ENCODE assay signal across 8 cellular contexts in genomic region chr19:56403764-56404704, GRCh38. TPM values are rescaled to one million over a fixed set of nuclear protein-coding genes. Genes with fewer than 3 reads are reported as not detected.
A peak's percentile ranks its signal among the peaks of the same experiment; 100 is the strongest.
DNase-seq lines count a peak whose midpoint lies in the region; ATAC-seq and TF ChIP-seq lines count a peak whose summit lies in the region.

TSS of gene ZNF583 (plus strand) at chr19:56404332. CDS start at chr19:56407115, 2,783 bp downstream.

- H3K4me1 Mint-ChIP-seq in chondrocyte (ENCODE audit: low read depth), result peaks cover 21% of the 10 kb centered on the region

- H3K36me3 ChIP-seq in A673 (ENCODE audit: insufficient read depth, low read length, poor library complexity, severe bottlenecking) (peaks cover 22% of the 10 kb centered on the region), kidney epithelial cell (ENCODE audit: control insufficient read depth, insufficient read depth, low read length) (peaks cover 3% of the 10 kb centered on the region)

- CTCF ChIA-PET in A673 (lab: Charles Lee), result interaction anchor here (0.6 kb wide), 1 partner anchor 1764 kb away, joined by 3 read pairs; no protein-coding TSS in a partner anchor

- peak within 1 kb of the TSS; percentile 91 for H3K27ac ChIP-seq in A673 (ENCODE audit: low read depth, low read length, poor library complexity, severe bottlenecking)

- no TSS peak for BruUV-seq in A673 (replicated peaks; lab: Mats Ljungman, UMichigan)

- intact Hi-C loops in A673 (cut with micrococcal nuclease; ENCODE audit: unreplicated experiment), result no loop called here

- no peaks in the 10 kb centered on the region for H3K27me3 Mint-ChIP-seq in chondrocyte (ENCODE audit: low read depth)

- H3K27me3 ChIP-seq in A673 (replicated peaks; ENCODE audit: insufficient read depth, low read depth, low read length, poor library complexity) (no peaks in the 10 kb centered on the region), kidney epithelial cell (ENCODE audit: control insufficient read depth, insufficient read depth, low read length) (no peaks in the 10 kb centered on the region)

- peak; percentile 94 for DNase-seq in A673 (ENCODE audit: low spot score)
- peak; percentile 98 for DNase-seq in NCI-H226
- peak; percentile 77 to 80 for DNase-seq in activated CD4-positive, alpha-beta T cell treated with anti-CD3 and anti-CD28 coated beads for 24 hours (ENCODE audit: low read depth in 2 of 2)
- peak; percentile 97 for DNase-seq in chondrocyte (ENCODE audit: low spot score)
- DNase-seq in kidney epithelial cell (ENCODE audit: low read depth), result peak; percentile 76
- DNase-seq in stimulated activated CD4-positive, alpha-beta T cell treated with anti-CD3 and anti-CD28 coated beads, Interleukin-15, amount 100 ng/mL, for 1 hour (ENCODE audit: low read depth in 1 of 2, low spot score in 1 of 2), result peak; percentile 81 to 85

- TF ChIP-seq CTCF in A673 (conservative IDR thresholded peaks at IDR 0.05; ENCODE audit: low read depth, low read length), result no peak
- TF ChIP-seq CTCF in chondrocyte (IDR thresholded peaks at IDR 0.05), result no peak
- TF ChIP-seq CTCF in kidney epithelial cell (IDR thresholded peaks at IDR 0.05; ENCODE audit: insufficient read depth, low read length, poor library complexity, severe bottlenecking), result no peak

- peak within 1 kb of the TSS; percentile 89 for H3K27ac Mint-ChIP-seq in chondrocyte (ENCODE audit: unreplicated experiment)

- peaks cover 53% of the 10 kb centered on the region for H3K36me3 Mint-ChIP-seq in chondrocyte (ENCODE audit: low read depth)

- POLR2A ChIA-PET in A673 (lab: Charles Lee; ENCODE audit: low non-redundant PET), result no interaction called here

- peak; percentile 84 for ATAC-seq in GM18867 (IDR thresholded peaks at IDR 0.05; ENCODE audit: unreplicated experiment)
- ATAC-seq in HG03103 (IDR thresholded peaks at IDR 0.05; ENCODE audit: low read depth, unreplicated experiment), result peak; percentile 83

- H3K4me1 ChIP-seq in A673 (ENCODE audit: insufficient read depth, low read length, poor library complexity, severe bottlenecking), result no peaks in the 10 kb centered on the region

- H3K4me3 ChIP-seq in A673 (ENCODE audit: low read depth, low read length, poor library complexity, severe bottlenecking) (peak within 1 kb of the TSS; percentile 68), kidney epithelial cell (ENCODE audit: low read depth, low read length) (peak within 1 kb of the TSS; percentile 81)

- peak within 1 kb of the TSS; percentile 74 for H3K4me3 Mint-ChIP-seq in chondrocyte (ENCODE audit: unreplicated experiment)

- peaks cover 81% of the 10 kb centered on the region for H3K9me3 Mint-ChIP-seq in chondrocyte (ENCODE audit: low read depth)

- peaks cover 50% of the 10 kb centered on the region for H3K9me3 ChIP-seq in A673 (ENCODE audit: low read depth, low read length, poor library complexity, severe bottlenecking)

RNA-seq across cellular contexts. Expression of gene ZNF583, which starts in this region (rescaled TPM):
- 4.5 and 6.3 TPM in 2 replicates for total RNA-seq in A673 (2021)
- total RNA-seq in chondrocyte, result 3.7 to 8.6 TPM (median 4.4 TPM) in 3 replicates
- 2.9 and 3.6 TPM in 2 replicates for total RNA-seq in kidney epithelial cell

Comparison
In these comparisons a context has a peak if more than half of its experiments do, and no peak if none do; other contexts are left out.
1. Peak in every context shown above with its lines: DNase-seq, ATAC-seq, H3K4me3 ChIP-seq and H3K27ac ChIP-seq.